Comparison of ENCODE assay signal across 2 cellular contexts in the genomic region with DNA sequence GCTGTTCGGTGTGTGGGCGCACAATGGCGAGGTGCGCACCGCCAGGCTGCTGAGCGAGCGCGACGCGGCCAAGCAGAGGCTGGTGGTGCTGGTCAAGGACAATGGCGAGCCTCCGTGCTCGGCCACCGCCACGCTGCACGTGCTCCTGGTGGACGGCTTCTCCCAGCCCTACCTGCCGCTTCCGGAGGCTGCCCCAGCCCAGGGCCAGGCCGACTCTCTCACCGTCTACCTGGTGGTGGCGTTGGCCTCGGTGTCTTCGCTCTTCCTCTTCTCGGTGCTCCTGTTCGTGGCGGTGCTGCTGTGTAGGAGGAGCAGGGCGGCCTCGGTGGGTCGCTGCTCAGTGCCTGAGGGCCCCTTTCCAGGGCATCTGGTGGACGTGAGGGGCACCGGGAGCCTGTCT. TPM values are rescaled to one million over a fixed set of nuclear protein-coding genes. Genes with fewer than 3 reads are reported as not detected.
"Had no signal": no experiment of that assay in that cellular context is flagged by ENCODE, and none has a peak within 500 bp of the region (broad histone marks: within the 10 kb centered on the region; RNA-seq: fewer than 3 reads in every experiment).

No MANE protein-coding gene starts in this region.

RNA-seq across cellular contexts. Expression of gene PCDHB8, which starts 2.3 kb away (rescaled TPM):
- total RNA-seq: GM12878 had no signal
- polyA plus RNA-seq: GM12878 had no signal

RNA-seq across cellular contexts. Expression of gene PCDHB16, which starts 2.3 kb away (rescaled TPM):
- total RNA-seq: GM12878 had no signal

RNA-seq across cellular contexts. Expression of gene PCDHB7, which starts 7.4 kb away (rescaled TPM):
- total RNA-seq: G401, GM12878 had no signal
- polyA plus RNA-seq: GM12878 had no signal

RNA-seq across cellular contexts. Expression of gene PCDHB10, which starts 12.3 kb away (rescaled TPM):
- total RNA-seq: GM12878 had no signal
